17 cellular contexts compared by ENCODE assay signal in the genomic region with DNA sequence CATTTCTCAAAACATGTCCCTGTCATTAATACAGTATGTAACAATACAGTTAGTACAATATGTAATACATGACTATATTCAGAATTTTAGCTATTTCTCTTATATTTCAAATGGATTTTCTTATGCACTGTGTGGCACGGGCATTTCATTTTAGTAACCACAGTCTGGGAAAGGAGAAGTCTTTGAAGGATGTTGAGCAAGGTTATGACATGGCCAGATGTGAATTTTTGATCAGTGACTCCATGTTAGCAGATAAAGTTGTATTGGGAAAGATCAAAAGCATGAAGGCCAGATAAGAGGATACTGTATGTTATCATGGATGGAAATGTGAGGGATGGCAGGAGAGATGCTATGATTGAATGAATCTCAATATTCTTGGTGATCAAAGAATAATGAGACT.
DNase-seq lines count a peak whose midpoint lies in the region; ATAC-seq and TF ChIP-seq lines count a peak whose summit lies in the region.
"Had no signal": no experiment of that assay in that cellular context is flagged by ENCODE, and none has a peak within 500 bp of the region (broad histone marks: within the 10 kb centered on the region; RNA-seq: fewer than 3 reads in every experiment).

No MANE protein-coding gene starts in this region.

- H3K4me3 Mint-ChIP-seq in activated T-helper 1 cell treated with anti-CD3 and anti-CD28 coated beads, Interleukin-12 subunit alpha, Interleukin-12 subunit beta, Interleukin-2, Interleukin-4 antibody, amounts not matched to agents 30 ng/mL and 10 ng/mL and 1 ng/mL, durations not matched to agents 14 hours and 24 hours and 36 hours = no peak overlapping the region
- H3K4me3 Mint-ChIP-seq: CD4-positive, alpha-beta T cell; HFFc6 had no signal

- H3K4me3 ChIP-seq in NB4 (ENCODE audit: low read depth, low read length) (no peak overlapping the region), fibroblast of mammary gland (ENCODE audit: control insufficient read depth, low read depth, low read length) (no peak overlapping the region)
- H3K4me3 ChIP-seq: SJSA1 had no signal

- H3K9me3 Mint-ChIP-seq in activated T-helper 1 cell treated with anti-CD3 and anti-CD28 coated beads, Interleukin-12 subunit alpha, Interleukin-12 subunit beta, Interleukin-2, Interleukin-4 antibody, amounts not matched to agents 30 ng/mL and 10 ng/mL and 1 ng/mL, durations not matched to agents 14 hours and 24 hours and 36 hours = peaks cover 16% of the 10 kb centered on the region

- no peak for TF ChIP-seq POLR2A in NB4 (IDR thresholded peaks at IDR 0.05; ENCODE audit: extremely low read depth, insufficient read length)

- peak; percentile 1 for DNase-seq in SKM-1 treated with dmso at 0.1 percent for 144 hours (lab: John Stamatoyannopoulos, UW; ENCODE audit: unreplicated experiment)
- no peak for DNase-seq in SKM-1 (lab: John Stamatoyannopoulos, UW; ENCODE audit: unreplicated experiment)
- peak; percentile 30 for DNase-seq in NB4 (ENCODE audit: low read depth)
- peak; percentile 12 for DNase-seq in fibroblast of mammary gland (ENCODE audit: low read depth)
- no peak for DNase-seq in activated T-helper 1 cell treated with anti-CD3 and anti-CD28 coated beads, Interleukin-12 subunit alpha, Interleukin-12 subunit beta, Interleukin-2, Interleukin-4 antibody, amounts not matched to agents 30 ng/mL and 10 ng/mL and 1 ng/mL, durations not matched to agents 14 hours and 24 hours and 36 hours (ENCODE audit: low spot score)
- no peak for DNase-seq in DMS53 treated with DMSO at 0.1 percent for 48 hours (lab: John Stamatoyannopoulos, UW; ENCODE audit: unreplicated experiment)
- DNase-seq: CD4-positive, alpha-beta T cell; DMS153; EL; HFFc6; NCI-H1105; NCI-H2081 treated with DMSO at 0.1 percent for 48 hours; NCI-H510A; NCI-H774; SW 1271 had no signal

- intact Hi-C loops in activated T-helper 1 cell treated with anti-CD3 and anti-CD28 coated beads, Interleukin-12 subunit alpha, Interleukin-12 subunit beta, Interleukin-2, Interleukin-4 antibody, amounts not matched to agents 30 ng/mL and 10 ng/mL and 1 ng/mL, durations not matched to agents 14 hours and 24 hours and 36 hours (cut with micrococcal nuclease) = no loop called here

- no peak overlapping the region for H3K27ac Mint-ChIP-seq in activated T-helper 1 cell treated with anti-CD3 and anti-CD28 coated beads, Interleukin-12 subunit alpha, Interleukin-12 subunit beta, Interleukin-2, Interleukin-4 antibody, amounts not matched to agents 30 ng/mL and 10 ng/mL and 1 ng/mL, durations not matched to agents 14 hours and 24 hours and 36 hours
- H3K27ac Mint-ChIP-seq: CD4-positive, alpha-beta T cell; HFFc6 had no signal

- ATAC-seq in HG03280 (IDR thresholded peaks at IDR 0.05; ENCODE audit: unreplicated experiment) = no peak

- TF ChIP-seq CTCF in NB4 (IDR thresholded peaks at IDR 0.05; ENCODE audit: low read depth, low read length) (no peak), fibroblast of mammary gland (conservative IDR thresholded peaks at IDR 0.05; ENCODE audit: control insufficient read depth, insufficient read depth, low read depth, low read length) (no peak)

- no peaks in the 10 kb centered on the region for H3K4me1 Mint-ChIP-seq in activated T-helper 1 cell treated with anti-CD3 and anti-CD28 coated beads, Interleukin-12 subunit alpha, Interleukin-12 subunit beta, Interleukin-2, Interleukin-4 antibody, amounts not matched to agents 30 ng/mL and 10 ng/mL and 1 ng/mL, durations not matched to agents 14 hours and 24 hours and 36 hours (ENCODE audit: low read depth)

- H3K27me3 Mint-ChIP-seq in activated T-helper 1 cell treated with anti-CD3 and anti-CD28 coated beads, Interleukin-12 subunit alpha, Interleukin-12 subunit beta, Interleukin-2, Interleukin-4 antibody, amounts not matched to agents 30 ng/mL and 10 ng/mL and 1 ng/mL, durations not matched to agents 14 hours and 24 hours and 36 hours (ENCODE audit: insufficient read depth) = no peaks in the 10 kb centered on the region
- H3K27me3 Mint-ChIP-seq: CD4-positive, alpha-beta T cell had no signal

- no peaks in the 10 kb centered on the region for H3K36me3 Mint-ChIP-seq in activated T-helper 1 cell treated with anti-CD3 and anti-CD28 coated beads, Interleukin-12 subunit alpha, Interleukin-12 subunit beta, Interleukin-2, Interleukin-4 antibody, amounts not matched to agents 30 ng/mL and 10 ng/mL and 1 ng/mL, durations not matched to agents 14 hours and 24 hours and 36 hours (ENCODE audit: low read depth)

Comparison
In these comparisons a context has a peak if more than half of its experiments do, and no peak if none do; other contexts are left out.
1. DNase-seq: peak in SKM-1 treated with dmso at 0.1 percent for 144 hours (single experiment), NB4 (single experiment) and fibroblast of mammary gland (single experiment); none in SKM-1 (single experiment), activated T-helper 1 cell treated with anti-CD3 and anti-CD28 coated beads, Interleukin-12 subunit alpha, Interleukin-12 subunit beta, Interleukin-2, Interleukin-4 antibody, amounts not matched to agents 30 ng/mL and 10 ng/mL and 1 ng/mL, durations not matched to agents 14 hours and 24 hours and 36 hours (single experiment) and DMS53 treated with DMSO at 0.1 percent for 48 hours (single experiment).